Comparison of ENCODE assay signal across 25 cellular contexts in the genomic region with DNA sequence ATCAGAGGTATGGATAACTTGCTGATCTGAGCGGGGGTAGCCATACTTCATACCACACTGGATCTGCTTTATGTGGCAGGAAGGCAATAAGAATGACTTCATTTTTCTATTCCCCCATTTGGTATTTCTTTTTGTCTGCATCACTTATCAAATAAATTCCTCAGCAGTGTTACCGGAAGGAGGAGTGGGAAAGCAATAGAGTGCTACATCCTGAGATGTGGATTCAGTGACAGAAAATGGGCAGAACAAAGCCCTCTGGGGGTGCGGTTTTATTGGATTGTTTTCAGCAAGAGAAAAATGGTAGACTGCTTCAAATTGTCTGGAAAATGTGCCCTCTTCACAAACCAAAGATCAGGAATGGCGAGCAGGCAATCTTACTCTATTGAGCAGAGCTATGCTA.
"Had no signal": no experiment of that assay in that cellular context is flagged by ENCODE, and none has a peak within 500 bp of the region (broad histone marks: within the 10 kb centered on the region; RNA-seq: fewer than 3 reads in every experiment).

No MANE protein-coding gene starts in this region.

- H3K4me3 ChIP-seq: ascending aorta, body of pancreas, MG63 had no signal

- H3K36me3 ChIP-seq: ascending aorta, MG63 had no signal

- ATAC-seq: activated CD8-positive, alpha-beta T cell treated with anti-CD3 and anti-CD28 coated beads for 36 hours; body of pancreas had no signal

- H3K9me3 Mint-ChIP-seq: activated CD8-positive, alpha-beta T cell treated with anti-CD3 and anti-CD28 coated beads for 36 hours; activated T-helper 1 cell treated with anti-CD3 and anti-CD28 coated beads, Interleukin-12 subunit alpha, Interleukin-12 subunit beta, Interleukin-2, Interleukin-4 antibody, amounts not matched to agents 30 ng/mL and 10 ng/mL and 1 ng/mL, durations not matched to agents 14 hours and 24 hours and 36 hours had no signal

- H3K27ac ChIP-seq: ascending aorta, body of pancreas had no signal

- DNase-seq: activated CD4-positive, CD25-positive, alpha-beta regulatory T cell; activated CD8-positive, alpha-beta memory T cell treated with anti-CD3 and anti-CD28 coated beads, Interleukin-2, amount 50 U/mL, for 48 hours; activated CD8-positive, alpha-beta T cell treated with anti-CD3 and anti-CD28 coated beads for 36 hours; activated effector memory CD4-positive, alpha-beta T cell treated with Interleukin-2 at 50 U/mL for 16 hours; activated naive CD4-positive, alpha-beta T cell; activated T-cell treated with anti-CD3 and anti-CD28 coated beads, Interleukin-2, amount 50 U/mL, for 1 hour; amniotic stem cell; body of pancreas; central memory CD4-positive, alpha-beta T cell; MG63; MV-4-11; NCI-H1092 treated with DMSO at 0.1 percent for 48 hours; NCI-H1417 treated with DMSO at 0.1 percent for 48 hours; NCI-H1694 treated with DMSO at 0.1 percent for 48 hours; NCI-H2029 treated with DMSO at 0.1 percent for 48 hours; NCI-H510A treated with DMSO at 0.1 percent for 48 hours; NCI-H69; SIG-M5; T-helper 2 cell; T1000 had no signal

- H3K27me3 Mint-ChIP-seq: activated CD8-positive, alpha-beta T cell treated with anti-CD3 and anti-CD28 coated beads for 36 hours; activated naive CD4-positive, alpha-beta T cell treated with anti-CD3 and anti-CD28 coated beads, Interleukin-2, amount 50 U/mL, for 24 hours had no signal

- H3K27ac Mint-ChIP-seq: activated CD8-positive, alpha-beta T cell treated with anti-CD3 and anti-CD28 coated beads for 36 hours; activated naive CD4-positive, alpha-beta T cell treated with anti-CD3 and anti-CD28 coated beads, Interleukin-2, amount 50 U/mL, for 24 hours; activated T-helper 1 cell treated with anti-CD3 and anti-CD28 coated beads, Interleukin-12 subunit alpha, Interleukin-12 subunit beta, Interleukin-2, Interleukin-4 antibody, amounts not matched to agents 30 ng/mL and 10 ng/mL and 1 ng/mL, durations not matched to agents 14 hours and 24 hours and 36 hours had no signal

- H3K27me3 ChIP-seq: ascending aorta, body of pancreas, MG63 had no signal

- H3K36me3 Mint-ChIP-seq: activated naive CD4-positive, alpha-beta T cell treated with anti-CD3 and anti-CD28 coated beads, Interleukin-2, amount 50 U/mL, for 24 hours had no signal

- H3K9me3 ChIP-seq: ascending aorta, body of pancreas, MG63 had no signal

- H3K4me1 ChIP-seq: ascending aorta, body of pancreas had no signal

- FAIRE-seq: bronchial epithelial cell, TTC549 had no signal

- H3K4me1 Mint-ChIP-seq: activated naive CD4-positive, alpha-beta T cell treated with anti-CD3 and anti-CD28 coated beads, Interleukin-2, amount 50 U/mL, for 24 hours had no signal

- H3K4me3 Mint-ChIP-seq: activated CD8-positive, alpha-beta T cell treated with anti-CD3 and anti-CD28 coated beads for 36 hours; activated naive CD4-positive, alpha-beta T cell treated with anti-CD3 and anti-CD28 coated beads, Interleukin-2, amount 50 U/mL, for 24 hours; activated T-helper 1 cell treated with anti-CD3 and anti-CD28 coated beads, Interleukin-12 subunit alpha, Interleukin-12 subunit beta, Interleukin-2, Interleukin-4 antibody, amounts not matched to agents 30 ng/mL and 10 ng/mL and 1 ng/mL, durations not matched to agents 14 hours and 24 hours and 36 hours had no signal
